ENCODE assay signal across 14 cellular contexts in the genomic region with DNA sequence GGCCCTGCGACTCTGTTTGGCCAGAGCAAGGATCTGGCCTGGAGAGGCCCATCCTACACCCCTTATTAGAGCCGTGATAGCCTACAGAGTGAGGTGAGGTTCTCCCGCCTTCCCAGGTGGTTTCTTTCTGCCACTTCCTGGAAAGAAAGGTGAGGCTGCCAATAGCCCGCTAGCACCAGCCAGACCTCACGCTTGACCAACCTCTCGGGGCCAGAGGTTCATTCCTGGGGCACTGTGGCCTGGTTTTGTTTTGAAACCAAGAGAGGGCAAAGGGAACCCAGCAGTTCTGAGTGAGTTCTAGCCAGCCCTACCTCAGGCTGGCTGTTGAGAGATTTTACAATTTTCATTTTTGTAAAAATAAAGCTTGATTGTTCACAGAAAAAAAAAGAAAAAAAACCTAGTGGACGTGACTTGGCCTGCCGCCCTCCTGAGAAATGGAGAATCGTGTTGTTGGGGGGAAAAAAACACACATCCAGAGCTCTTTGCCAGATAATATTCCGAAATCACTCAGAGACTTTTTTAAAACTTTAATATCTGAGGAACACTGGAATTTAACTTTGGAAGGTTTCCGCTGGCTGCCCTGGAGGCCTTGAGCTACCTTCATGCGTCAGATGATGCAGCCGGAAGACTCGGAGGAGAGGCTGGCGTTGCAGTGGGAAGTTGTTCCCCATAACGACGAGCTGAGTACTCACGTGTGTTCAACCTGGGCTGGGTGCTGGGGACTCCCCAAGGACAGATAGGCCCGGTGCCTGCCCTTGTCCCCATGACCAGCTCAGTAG.
DNase-seq lines count a peak whose midpoint lies in the region; ATAC-seq, FAIRE-seq and TF ChIP-seq lines count a peak whose summit lies in the region.
"Had no signal": no experiment of that assay in that cellular context is flagged by ENCODE, and none has a peak within 500 bp of the region (broad histone marks: within the 10 kb centered on the region; RNA-seq: fewer than 3 reads in every experiment).

No MANE protein-coding gene starts in this region.

- TF ChIP-seq CTCF in type B pancreatic cell (conservative IDR thresholded peaks at IDR 0.05) = no peak

- H3K4me1 Mint-ChIP-seq in type B pancreatic cell (ENCODE audit: unreplicated experiment) = peaks cover 16% of the 10 kb centered on the region

- no peak overlapping the region for H3K27ac Mint-ChIP-seq in type B pancreatic cell

- H3K27me3 Mint-ChIP-seq in type B pancreatic cell = no peaks in the 10 kb centered on the region

- no peak for DNase-seq in RCC 7860 (ENCODE audit: low spot score)
- DNase-seq in iPS-NIHi11 (ENCODE audit: low spot score) = peak; percentile 50
- peak; percentile 68 for DNase-seq in renal cortical epithelial cell (ENCODE audit: low read depth)
- DNase-seq in type B pancreatic cell (ENCODE audit: extremely low spot score, unreplicated experiment) = no peak
- DNase-seq: foreskin melanocyte, H9, MG63, NCI-H2227 treated with DMSO at 0.1 percent for 48 hours, sigmoid colon had no signal

- H3K9me3 Mint-ChIP-seq in type B pancreatic cell = no peaks in the 10 kb centered on the region
- H3K9me3 Mint-ChIP-seq: H9 had no signal

- FAIRE-seq in RCC 7860 (lab: Jason Lieb, UNC) = peak; percentile 35
- FAIRE-seq: astrocyte had no signal

- H3K36me3 Mint-ChIP-seq in type B pancreatic cell = no peaks in the 10 kb centered on the region

- no peak overlapping the region for H3K4me3 Mint-ChIP-seq in type B pancreatic cell
- H3K4me3 Mint-ChIP-seq: H9 had no signal

- peak; percentile 21 for ATAC-seq in GM19324 (IDR thresholded peaks at IDR 0.05; ENCODE audit: low FRiP score, unreplicated experiment)
- no peak for ATAC-seq in HG02588 (IDR thresholded peaks at IDR 0.05; ENCODE audit: unreplicated experiment)
- no peak for ATAC-seq in GM21390 (IDR thresholded peaks at IDR 0.05; ENCODE audit: unreplicated experiment)
- no peak for ATAC-seq in GM18868 (IDR thresholded peaks at IDR 0.05; ENCODE audit: unreplicated experiment)

Comparison
In these comparisons a context has a peak if more than half of its experiments do, and no peak if none do; other contexts are left out.
1. DNase-seq: peak in iPS-NIHi11 (single experiment) and renal cortical epithelial cell (single experiment); none in RCC 7860 (single experiment) and type B pancreatic cell (single experiment).